In genomic region chr1:3348196-3348865, GRCh38 we compare ENCODE assay signal across 20 cellular contexts.
DNase-seq lines count a peak whose midpoint lies in the region; ATAC-seq and TF ChIP-seq lines count a peak whose summit lies in the region.
"Had no signal": no experiment of that assay in that cellular context is flagged by ENCODE, and none has a peak within 500 bp of the region (broad histone marks: within the 10 kb centered on the region; RNA-seq: fewer than 3 reads in every experiment).

No MANE protein-coding gene starts in this region.

- CTCF ChIA-PET in CD4-positive, alpha-beta T cell (lab: Charles Lee), result no interaction called here

- peaks cover 21% of the 10 kb centered on the region for H3K9me3 ChIP-seq in left ventricle myocardium inferior (replicated peaks)
- H3K9me3 ChIP-seq in tibial artery, result peaks cover 0 to 12% (median 0%) of the 10 kb centered on the region in 3 donors
- H3K9me3 ChIP-seq in CD4-positive, alpha-beta T cell (ENCODE audit: control insufficient read depth, low read length), result peaks cover 13% of the 10 kb centered on the region

- peaks cover 4% of the 10 kb centered on the region for H3K27me3 Mint-ChIP-seq in CD4-positive, alpha-beta T cell

- H3K27me3 ChIP-seq in left ventricle myocardium inferior (ENCODE audit: low read depth) (peaks cover 56% of the 10 kb centered on the region), tibial artery (no peaks in the 10 kb centered on the region)
- peaks cover 3% of the 10 kb centered on the region for H3K27me3 ChIP-seq in CD4-positive, alpha-beta T cell (ENCODE audit: control insufficient read depth, insufficient read depth, low read length)

- no peaks in the 10 kb centered on the region for H3K36me3 ChIP-seq in left ventricle myocardium inferior
- H3K36me3 ChIP-seq in tibial artery, result no peaks in the 10 kb centered on the region
- H3K36me3 ChIP-seq: suprapubic skin had no signal

- H3K4me1 ChIP-seq in left ventricle myocardium inferior (peaks cover 70% of the 10 kb centered on the region), tibial artery (peaks cover 6 to 81% (median 74%) of the 10 kb centered on the region in 4 donors)

- POLR2A ChIA-PET in CD4-positive, alpha-beta T cell (lab: Charles Lee), result no interaction called here

- peaks cover 3% of the 10 kb centered on the region for H3K9me3 Mint-ChIP-seq in CD4-positive, alpha-beta T cell

- intact Hi-C loops in left ventricle myocardium inferior (cut with micrococcal nuclease) (no loop called here), tibial artery (cut with DNase I; ENCODE audit: low total_unique reads) (no loop called here)
- intact Hi-C loops in CD4-positive, alpha-beta T cell (cut with DNase I, micrococcal nuclease), result no loop called here

- TF ChIP-seq CTCF in left ventricle myocardium inferior (IDR thresholded peaks at IDR 0.05; ENCODE audit: borderline replicate concordance) (no peak), tibial artery (IDR thresholded peaks at IDR 0.05) (no peak)
- TF ChIP-seq CTCF in CD4-positive, alpha-beta T cell (IDR thresholded peaks at IDR 0.05), result no peak

- ATAC-seq in GM18873 (IDR thresholded peaks at IDR 0.05; ENCODE audit: low FRiP score, unreplicated experiment) (no peak), GM21528 (IDR thresholded peaks at IDR 0.05; ENCODE audit: low FRiP score, unreplicated experiment) (no peak), GM21786 (IDR thresholded peaks at IDR 0.05; ENCODE audit: unreplicated experiment) (no peak)
- ATAC-seq in CD4-positive, alpha-beta T cell (ENCODE audit: poor library complexity), result no peak
- ATAC-seq: WTC11 had no signal

- no peaks in the 10 kb centered on the region for H3K4me1 Mint-ChIP-seq in CD4-positive, alpha-beta T cell (ENCODE audit: low read depth)

- peak overlapping the region; percentile 33 for H3K4me3 ChIP-seq in left ventricle myocardium inferior
- no peak overlapping the region for H3K4me3 ChIP-seq in tibial artery
- H3K4me3 ChIP-seq: suprapubic skin had no signal

- no peak overlapping the region for H3K27ac Mint-ChIP-seq in CD4-positive, alpha-beta T cell
- H3K27ac Mint-ChIP-seq: activated CD4-positive, alpha-beta memory T cell treated with anti-CD3 and anti-CD28 coated beads for 36 hours; mesothelial cell of epicardium; WTC11 had no signal

- peak overlapping the region; percentile 91 for H3K27ac ChIP-seq in caudate nucleus (ENCODE audit: low read depth, low read length)
- H3K27ac ChIP-seq in left ventricle myocardium inferior (replicated peaks), result peak overlapping the region; percentile 96
- peak overlapping the region; percentile 94 for H3K27ac ChIP-seq in tibial artery
- no peak overlapping the region for H3K27ac ChIP-seq in CD4-positive, alpha-beta T cell (ENCODE audit: low read depth, low read length)
- H3K27ac ChIP-seq: suprapubic skin had no signal

- H3K36me3 Mint-ChIP-seq in CD4-positive, alpha-beta T cell (ENCODE audit: low read depth), result no peaks in the 10 kb centered on the region
- H3K36me3 Mint-ChIP-seq: activated CD4-positive, alpha-beta memory T cell treated with anti-CD3 and anti-CD28 coated beads for 36 hours had no signal

- no peak overlapping the region for H3K4me3 Mint-ChIP-seq in CD4-positive, alpha-beta T cell
- H3K4me3 Mint-ChIP-seq: activated CD4-positive, alpha-beta memory T cell treated with anti-CD3 and anti-CD28 coated beads for 36 hours; mesothelial cell of epicardium; WTC11 had no signal

- DNase-seq in caudate nucleus (lab: John Stamatoyannopoulos, UW) (peak in 50 of 61 donors; percentile 26 to 90 (median 66)), left ventricle myocardium inferior (peak; percentile 60), occipital lobe (lab: John Stamatoyannopoulos, UW) (peak; percentile 33), tibial artery (no peak)
- DNase-seq in CD4-positive, alpha-beta T cell, result no peak
- DNase-seq: activated CD4-positive, alpha-beta memory T cell treated with anti-CD3 and anti-CD28 coated beads for 36 hours; activated naive CD4-positive, alpha-beta T cell treated with anti-CD3 and anti-CD28 coated beads, Interleukin-2, amount 50 U/mL, for 16 hours; DMS 273 treated with DMSO at 0.1 percent for 48 hours; effector memory CD4-positive, alpha-beta T cell; kidney; NCI-H1417 treated with DMSO at 0.1 percent for 48 hours; NCI-H748 treated with DMSO at 0.1 percent for 48 hours; stimulated activated CD4-positive, alpha-beta T cell treated with anti-CD3 and anti-CD28 coated beads, Interleukin-2, amount 100 ng/mL, for 48 hours; T-helper 2 cell had no signal

Comparison
In these comparisons a context has a peak if more than half of its experiments do, and no peak if none do; other contexts are left out.
1. DNase-seq: peak in caudate nucleus (50 of 61), left ventricle myocardium inferior (single experiment) and occipital lobe (single experiment); none in tibial artery (0 of 2) and CD4-positive, alpha-beta T cell (0 of 10).